In genomic region chr10:22927661-22928403, GRCh38 we compare ENCODE assay signal across 9 cellular contexts. TPM values are rescaled to one million over a fixed set of nuclear protein-coding genes. Genes with fewer than 3 reads are reported as not detected.
DNase-seq lines count a peak whose midpoint lies in the region; ATAC-seq and TF ChIP-seq lines count a peak whose summit lies in the region.
"Had no signal": no experiment of that assay in that cellular context is flagged by ENCODE, and none has a peak within 500 bp of the region (broad histone marks: within the 10 kb centered on the region; RNA-seq: fewer than 3 reads in every experiment).

Gene ARMC3, plus strand, starts transcription at chr10:22928053. Its CDS starts 3,944 bp downstream, at chr10:22931997.

- no TSS peak for BruUV-seq in MCF 10A (replicated peaks; lab: Mats Ljungman, UMichigan)

- peak within 1 kb of the TSS; percentile 35 for H3K9ac ChIP-seq in skeletal muscle satellite cell (ENCODE audit: low read depth, low read length)
- H3K9ac ChIP-seq: BLaER1 treated with 17β-estradiol and CSF1 and Interleukin-3, amounts not matched to agents 10 nM and 100 nM had no signal

- peak; percentile 94 for ATAC-seq in HG03432 (IDR thresholded peaks at IDR 0.05; ENCODE audit: unreplicated experiment)
- peak; percentile 92 for ATAC-seq in T-helper 17 cell

- peaks cover 6% of the 10 kb centered on the region for H3K36me3 Mint-ChIP-seq in MCF 10A (ENCODE audit: insufficient read depth, unreplicated experiment)
- no peaks in the 10 kb centered on the region for H3K36me3 Mint-ChIP-seq in T-helper 17 cell (ENCODE audit: low read depth)

- H3K4me3 ChIP-seq in astrocyte of the spinal cord (ENCODE audit: low read depth, low read length) (peak within 1 kb of the TSS; percentile 53), iPS-18c (ENCODE audit: insufficient read depth, low read depth, low read length) (peak within 1 kb of the TSS; percentile 43), skeletal muscle satellite cell (ENCODE audit: low read length) (peak within 1 kb of the TSS; percentile 70)
- H3K4me3 ChIP-seq: BLaER1 treated with 17β-estradiol and CSF1 and Interleukin-3, amounts not matched to agents 10 nM and 100 nM had no signal

- in situ Hi-C loops in T47D (cut with HindIII; ENCODE audit: low pct_unique_long_range_greater_than_20kb, low sequenced_read_pairs) (no loop called here), astrocyte of the spinal cord (cut with HindIII; ENCODE audit: low sequenced_read_pairs) (no loop called here)

- H3K4me1 ChIP-seq in skeletal muscle satellite cell (ENCODE audit: control insufficient read depth, insufficient read depth, low read length): peaks cover 22% of the 10 kb centered on the region

- peak within 1 kb of the TSS; percentile 94 for H3K4me2 ChIP-seq in skeletal muscle satellite cell (ENCODE audit: low read length)
- H3K4me2 ChIP-seq: BLaER1 treated with 17β-estradiol and CSF1 and Interleukin-3, amounts not matched to agents 10 nM and 100 nM had no signal

- H3K27me3 ChIP-seq in skeletal muscle satellite cell (ENCODE audit: control insufficient read depth, insufficient read depth, low read length): peaks cover 5% of the 10 kb centered on the region
- H3K27me3 ChIP-seq: BLaER1 treated with 17β-estradiol and CSF1 and Interleukin-3, amounts not matched to agents 10 nM and 100 nM had no signal

- H3K36me3 ChIP-seq in skeletal muscle satellite cell (ENCODE audit: insufficient read depth, low read length): no peaks in the 10 kb centered on the region
- H3K36me3 ChIP-seq: BLaER1 treated with 17β-estradiol and CSF1 and Interleukin-3, amounts not matched to agents 10 nM and 100 nM had no signal

- CTCF ChIA-PET in MCF 10A (lab: Yijun Ruan, JAX): no interaction called here

- H3K4me3 Mint-ChIP-seq in MCF 10A (ENCODE audit: unreplicated experiment) (no peak within 1 kb of the TSS), T-helper 17 cell (no peak within 1 kb of the TSS)

- DNase-seq in T47D (ENCODE audit: low read depth in 1 of 2, low spot score in 1 of 2): peak; percentile 9 to 69
- no peak for DNase-seq in MCF 10A (ENCODE audit: unreplicated experiment)
- peak; percentile 31 to 58 (median 53) for DNase-seq in T-helper 17 cell
- DNase-seq in astrocyte of the spinal cord (ENCODE audit: low read depth, low spot score): peak; percentile 56
- DNase-seq in cortex of kidney (lab: John Stamatoyannopoulos, UW): no peak

- H3K27me3 Mint-ChIP-seq in MCF 10A (ENCODE audit: insufficient read depth, unreplicated experiment) (no peaks in the 10 kb centered on the region), T-helper 17 cell (peaks cover 15% of the 10 kb centered on the region)

- H3K9me3 ChIP-seq in T-helper 17 cell (ENCODE audit: control insufficient read depth, low read length, poor library complexity, severe bottlenecking): no peaks in the 10 kb centered on the region
- H3K9me3 ChIP-seq in iPS-18c (ENCODE audit: control insufficient read depth, insufficient read depth, low read length): no peaks in the 10 kb centered on the region
- no peaks in the 10 kb centered on the region for H3K9me3 ChIP-seq in skeletal muscle satellite cell (replicated peaks; ENCODE audit: low read length)

- intact Hi-C loops in MCF 10A (cut with micrococcal nuclease): no loop called here

- POLR2A ChIA-PET in MCF 10A (lab: Yijun Ruan, JAX): interaction anchor here (0.9 kb wide), 1 partner anchor 10 kb away, joined by 3 read pairs; no protein-coding TSS in a partner anchor

- H3K4me1 Mint-ChIP-seq in MCF 10A (ENCODE audit: insufficient read depth, unreplicated experiment) (no peaks in the 10 kb centered on the region), T-helper 17 cell (no peaks in the 10 kb centered on the region)

- no peak within 1 kb of the TSS for H3K27ac Mint-ChIP-seq in MCF 10A (ENCODE audit: low read depth, unreplicated experiment)
- no peak within 1 kb of the TSS for H3K27ac Mint-ChIP-seq in T-helper 17 cell

- no peak for TF ChIP-seq CTCF in MCF 10A (IDR thresholded peaks at IDR 0.05; ENCODE audit: unreplicated experiment)
- TF ChIP-seq CTCF in astrocyte of the spinal cord (IDR thresholded peaks at IDR 0.05; ENCODE audit: low read depth, low read length): no peak

- H3K9me3 Mint-ChIP-seq in MCF 10A (ENCODE audit: unreplicated experiment): no peaks in the 10 kb centered on the region

RNA-seq across cellular contexts. Expression of gene ARMC3, which starts in this region (rescaled TPM):
- total RNA-seq in MCF 10A (2022): not detected in 2 replicates
- 1 to 10 TPM in 1 of 2 donors, not detected in 1; 5.0 TPM for total RNA-seq in T-helper 17 cell
- total RNA-seq in skeletal muscle satellite cell (2012; rRNA removed): not detected in 2 replicates

Comparison
In these comparisons a context has a peak if more than half of its experiments do, and no peak if none do; other contexts are left out.
1. DNase-seq: peak in T47D (2 of 2), T-helper 17 cell (3 of 3) and astrocyte of the spinal cord (single experiment); none in MCF 10A (single experiment) and cortex of kidney (single experiment).
2. Peak in every context shown above with its lines, with median percentiles within 50 percentile points of each other: H3K4me3 ChIP-seq.